ENCODE assay signal across 1 cellular context in genomic region chr6:3722211-3722621, GRCh38.
A peak's percentile ranks its signal among the peaks of the same experiment; 100 is the strongest.
TF ChIP-seq lines count a peak whose summit lies in the region.

No MANE protein-coding gene starts in this region.

TF ChIP-seq in K562, 482 proteins besides CTCF, POLR2A, EP300 and RAD21:
- TF ChIP-seq PKNOX1 (IDR thresholded peaks at IDR 0.05) (peak; percentile 61), MTA1 (IDR thresholded peaks at IDR 0.05; ENCODE audit: borderline replicate concordance) (no peak)
